ENCODE assay signal across 26 cellular contexts in the genomic region with DNA sequence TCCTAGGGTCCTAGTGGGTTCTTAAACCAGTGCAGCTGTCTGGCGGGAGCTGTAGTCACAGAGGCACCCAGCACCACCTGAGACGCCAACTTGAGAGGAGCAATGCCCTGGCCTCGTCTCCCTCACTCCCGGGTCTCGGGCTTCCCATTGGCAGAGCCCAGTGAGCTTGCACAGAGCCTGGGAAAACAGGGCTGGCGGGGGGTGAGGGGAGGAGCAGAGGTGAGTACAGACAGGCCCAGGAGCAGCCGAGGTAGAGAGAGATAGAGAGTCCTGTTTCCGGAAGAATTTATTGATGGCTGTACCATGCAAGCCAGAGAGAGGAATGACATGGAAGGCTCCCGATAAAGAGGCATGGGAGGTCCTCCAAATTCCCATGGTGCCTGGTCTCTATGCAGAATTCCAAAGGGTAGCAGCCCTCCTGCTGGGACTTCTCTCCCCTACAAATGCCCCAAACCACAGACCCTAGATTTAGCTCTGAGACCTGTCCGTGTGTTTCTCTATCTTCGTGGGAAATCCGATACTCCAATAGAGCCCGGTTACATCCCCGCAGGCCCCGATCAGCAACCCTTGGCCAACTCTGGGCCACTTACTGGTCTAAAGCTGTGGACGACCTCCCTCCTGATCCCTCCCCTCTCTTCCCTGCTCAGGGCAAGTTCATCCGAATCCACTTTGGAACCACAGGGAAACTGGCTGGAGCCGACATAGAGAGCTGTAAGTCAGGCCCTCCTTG. TPM values are rescaled to one million over a fixed set of nuclear protein-coding genes. Genes with fewer than 3 reads are reported as not detected.
"Had no signal": no experiment of that assay in that cellular context is flagged by ENCODE, and none has a peak within 500 bp of the region (broad histone marks: within the 10 kb centered on the region; RNA-seq: fewer than 3 reads in every experiment).

No MANE protein-coding gene starts in this region.

- H2AFZ ChIP-seq: parathyroid adenoma had no signal

- H3K27me3 ChIP-seq: body of pancreas, colonic mucosa, upper lobe of left lung had no signal

- ATAC-seq: activated CD8-positive, alpha-beta T cell treated with anti-CD3 and anti-CD28 coated beads, Interleukin-2, amount 10 ng/mL, durations not matched to agents 7 days and 5 days; body of pancreas; esophagus mucosa; naive thymus-derived CD8-positive, alpha-beta T cell; sciatic nerve; stimulated activated effector memory CD8-positive, alpha-beta T cell treated with anti-CD3 and anti-CD28 coated beads, Interleukin-12 subunit alpha, Interleukin-12 subunit beta, amount 100 ng/mL, for 72 hours had no signal

- H3K4me3 ChIP-seq: body of pancreas, colonic mucosa, heart right ventricle, stomach, thoracic aorta, upper lobe of left lung had no signal

- H3K4me1 Mint-ChIP-seq: activated B cell treated with CpG ODN at 0.5 μM for 24 hours; activated naive CD8-positive, alpha-beta T cell treated with anti-CD3 and anti-CD28 coated beads, Interleukin-2, amount 10 ng/mL, durations not matched to agents 7 days and 5 days; immature natural killer cell; naive thymus-derived CD8-positive, alpha-beta T cell; stimulated activated effector memory CD8-positive, alpha-beta T cell treated with anti-CD3 and anti-CD28 coated beads, Interleukin-12 subunit alpha, Interleukin-12 subunit beta, amount 100 ng/mL, for 72 hours had no signal

- H3K36me3 Mint-ChIP-seq: activated naive CD8-positive, alpha-beta T cell treated with anti-CD3 and anti-CD28 coated beads, Interleukin-2, amount 10 ng/mL, durations not matched to agents 7 days and 5 days; immature natural killer cell; naive thymus-derived CD8-positive, alpha-beta T cell; stimulated activated effector memory CD8-positive, alpha-beta T cell treated with anti-CD3 and anti-CD28 coated beads, Interleukin-12 subunit alpha, Interleukin-12 subunit beta, amount 100 ng/mL, for 72 hours had no signal

- H3K9me3 Mint-ChIP-seq: activated B cell treated with CpG ODN at 0.5 μM for 24 hours; activated naive CD8-positive, alpha-beta T cell treated with anti-CD3 and anti-CD28 coated beads, Interleukin-2, amount 10 ng/mL, durations not matched to agents 7 days and 5 days; activated T-cell treated with anti-CD3 and anti-CD28 coated beads, Interleukin-2, amount 50 U/mL, for 24 hours; activated T-helper 2 cell treated with anti-CD3 and anti-CD28 coated beads, Interferon-gamma antibody, Interleukin-2, Interleukin-4, amounts not matched to agents 10 μg/mL and 5 μg/mL and 100 μg/mL, durations not matched to agents 14 hours and 24 hours and 36 hours; immature natural killer cell; naive thymus-derived CD8-positive, alpha-beta T cell; stimulated activated effector memory CD8-positive, alpha-beta T cell treated with anti-CD3 and anti-CD28 coated beads, Interleukin-12 subunit alpha, Interleukin-12 subunit beta, amount 100 ng/mL, for 72 hours had no signal

- H3K36me3 ChIP-seq: colonic mucosa, heart right ventricle, stomach, thoracic aorta, upper lobe of left lung had no signal

- H3K79me2 ChIP-seq: parathyroid adenoma had no signal

- H3K4me1 ChIP-seq: body of pancreas, colonic mucosa, heart right ventricle, parathyroid adenoma, stomach, upper lobe of left lung had no signal

- H3K27me3 Mint-ChIP-seq: activated B cell treated with CpG ODN at 0.5 μM for 24 hours had no signal

- H3K9me3 ChIP-seq: body of pancreas, colonic mucosa, heart right ventricle, stomach, thoracic aorta, upper lobe of left lung had no signal

- H3K27ac ChIP-seq: body of pancreas, colonic mucosa, heart right ventricle, parathyroid adenoma, stomach, thoracic aorta, upper lobe of left lung had no signal

- H3K27ac Mint-ChIP-seq: activated B cell treated with CpG ODN at 0.5 μM for 24 hours; activated CD8-positive, alpha-beta T cell treated with anti-CD3 and anti-CD28 coated beads, Interleukin-2, amount 10 ng/mL, durations not matched to agents 7 days and 5 days; activated naive CD8-positive, alpha-beta T cell treated with anti-CD3 and anti-CD28 coated beads, Interleukin-2, amount 10 ng/mL, durations not matched to agents 7 days and 5 days; activated T-cell treated with anti-CD3 and anti-CD28 coated beads, Interleukin-2, amount 50 U/mL, for 24 hours; activated T-helper 2 cell treated with anti-CD3 and anti-CD28 coated beads, Interferon-gamma antibody, Interleukin-2, Interleukin-4, amounts not matched to agents 10 μg/mL and 5 μg/mL and 100 μg/mL, durations not matched to agents 14 hours and 24 hours and 36 hours; immature natural killer cell; naive thymus-derived CD8-positive, alpha-beta T cell; stimulated activated effector memory CD8-positive, alpha-beta T cell treated with anti-CD3 and anti-CD28 coated beads, Interleukin-12 subunit alpha, Interleukin-12 subunit beta, amount 100 ng/mL, for 72 hours had no signal

- H3K4me3 Mint-ChIP-seq: activated B cell treated with CpG ODN at 0.5 μM for 24 hours; activated CD8-positive, alpha-beta T cell treated with anti-CD3 and anti-CD28 coated beads, Interleukin-2, amount 10 ng/mL, durations not matched to agents 7 days and 5 days; activated naive CD8-positive, alpha-beta T cell treated with anti-CD3 and anti-CD28 coated beads, Interleukin-2, amount 10 ng/mL, durations not matched to agents 7 days and 5 days; activated T-cell treated with anti-CD3 and anti-CD28 coated beads, Interleukin-2, amount 50 U/mL, for 24 hours; immature natural killer cell; naive thymus-derived CD8-positive, alpha-beta T cell; stimulated activated effector memory CD8-positive, alpha-beta T cell treated with anti-CD3 and anti-CD28 coated beads, Interleukin-12 subunit alpha, Interleukin-12 subunit beta, amount 100 ng/mL, for 72 hours had no signal

- H3K9ac ChIP-seq: parathyroid adenoma had no signal

- DNase-seq: activated B cell treated with CpG ODN at 0.5 μM for 24 hours; activated CD4-positive, alpha-beta T cell treated with anti-CD3 and anti-CD28 coated beads for 48 hours; activated CD8-positive, alpha-beta T cell treated with anti-CD3 and anti-CD28 coated beads, Interleukin-2, amount 10 ng/mL, durations not matched to agents 7 days and 5 days; activated naive CD4-positive, alpha-beta T cell treated with Interleukin-2 at 50 U/mL for 16 hours; activated naive CD8-positive, alpha-beta T cell treated with anti-CD3 and anti-CD28 coated beads, Interleukin-2, amount 10 ng/mL, durations not matched to agents 7 days and 5 days; activated T-cell treated with anti-CD3 and anti-CD28 coated beads, Interleukin-2, amount 50 U/mL, for 24 hours; amygdala; body of pancreas; caudate nucleus; colonic mucosa; heart right ventricle; immature natural killer cell; mesenchymal stem cell; naive thymus-derived CD8-positive, alpha-beta T cell; stimulated activated CD4-positive, alpha-beta T cell treated with anti-CD3 and anti-CD28 coated beads, Interleukin-4, amount 100 ng/mL, for 24 hours; stomach; SW 1271; upper lobe of left lung had no signal

RNA-seq across cellular contexts. Expression of a gene that starts 20.3 kb away (rescaled TPM):
- total RNA-seq: activated B cell treated with CpG ODN at 0.5 μM for 24 hours; activated CD8-positive, alpha-beta T cell treated with anti-CD3 and anti-CD28 coated beads, Interleukin-2, amount 10 ng/mL, durations not matched to agents 7 days and 5 days; activated naive CD8-positive, alpha-beta T cell treated with anti-CD3 and anti-CD28 coated beads, Interleukin-2, amount 10 ng/mL, durations not matched to agents 7 days and 5 days; activated T-helper 2 cell treated with anti-CD3 and anti-CD28 coated beads, Interferon-gamma antibody, Interleukin-2, Interleukin-4, amounts not matched to agents 10 μg/mL and 5 μg/mL and 100 μg/mL, durations not matched to agents 14 hours and 24 hours and 36 hours; colonic mucosa; esophagus mucosa; heart right ventricle; lower leg skin; naive thymus-derived CD8-positive, alpha-beta T cell; sciatic nerve; T-helper 2 cell treated with Interferon-gamma antibody and Interleukin-4, amounts not matched to agents 100 ng/mL and 5 ng/mL, for 36 hours; thoracic aorta had no signal
- polyA plus RNA-seq: heart right ventricle; immature natural killer cell; naive thymus-derived CD8-positive, alpha-beta T cell had no signal

RNA-seq across cellular contexts. Expression of a gene that starts 44.4 kb away (rescaled TPM):
- total RNA-seq: activated B cell treated with CpG ODN at 0.5 μM for 24 hours; activated CD8-positive, alpha-beta T cell treated with anti-CD3 and anti-CD28 coated beads, Interleukin-2, amount 10 ng/mL, durations not matched to agents 7 days and 5 days; activated naive CD8-positive, alpha-beta T cell treated with anti-CD3 and anti-CD28 coated beads, Interleukin-2, amount 10 ng/mL, durations not matched to agents 7 days and 5 days; activated T-helper 2 cell treated with anti-CD3 and anti-CD28 coated beads, Interferon-gamma antibody, Interleukin-2, Interleukin-4, amounts not matched to agents 10 μg/mL and 5 μg/mL and 100 μg/mL, durations not matched to agents 14 hours and 24 hours and 36 hours; heart right ventricle; sciatic nerve; T-helper 2 cell treated with Interferon-gamma antibody and Interleukin-4, amounts not matched to agents 100 ng/mL and 5 ng/mL, for 36 hours; thoracic aorta had no signal
- polyA plus RNA-seq: immature natural killer cell; naive thymus-derived CD8-positive, alpha-beta T cell had no signal
